Comparison of ENCODE assay signal across 28 cellular contexts in genomic region chr4:187633245-187633644, GRCh38.
"Had no signal": no experiment of that assay in that cellular context is flagged by ENCODE, and none has a peak within 500 bp of the region (broad histone marks: within the 10 kb centered on the region; RNA-seq: fewer than 3 reads in every experiment).

No MANE protein-coding gene starts in this region.

- H2AFZ ChIP-seq: parathyroid adenoma had no signal

- ATAC-seq: psoas muscle; right cardiac atrium; right lobe of liver; stimulated activated effector memory CD8-positive, alpha-beta T cell treated with anti-CD3 and anti-CD28 coated beads, Interleukin-12 subunit alpha, Interleukin-12 subunit beta, amount 100 ng/mL, for 72 hours; stimulated activated naive B cell treated with anti-CD40 and anti-IgM and Interleukin-4, amounts not matched to agents 10 μg/mL and 1 μg/mL and 100 μg/mL, for 72 hours had no signal

- H3K27ac ChIP-seq: neural progenitor cell, ovary, parathyroid adenoma, psoas muscle, right lobe of liver, sigmoid colon, stomach, thoracic aorta, thyroid gland, tibial nerve, upper lobe of left lung, vagina had no signal

- H3K27me3 ChIP-seq: neural progenitor cell, ovary, right lobe of liver, sigmoid colon, stomach, thyroid gland, tibial nerve, upper lobe of left lung, vagina had no signal

- H3K36me3 Mint-ChIP-seq: neural progenitor cell; stimulated activated effector memory CD8-positive, alpha-beta T cell treated with anti-CD3 and anti-CD28 coated beads, Interleukin-12 subunit alpha, Interleukin-12 subunit beta, amount 100 ng/mL, for 72 hours; stimulated activated naive B cell treated with anti-CD40 and anti-IgM and Interleukin-4, amounts not matched to agents 10 μg/mL and 1 μg/mL and 100 μg/mL, for 72 hours had no signal

- H3K79me2 ChIP-seq: parathyroid adenoma had no signal

- H3K36me3 ChIP-seq: ovary, right lobe of liver, sigmoid colon, stomach, thoracic aorta, thyroid gland, tibial nerve, upper lobe of left lung, vagina had no signal

- H3K4me2 ChIP-seq: neural progenitor cell had no signal

- H3K9ac ChIP-seq: neural progenitor cell, parathyroid adenoma had no signal

- H3K4me3 ChIP-seq: neural progenitor cell, ovary, psoas muscle, right lobe of liver, sigmoid colon, stomach, thoracic aorta, thyroid gland, tibial nerve, upper lobe of left lung, vagina had no signal

- H3K9me3 ChIP-seq: ovary, psoas muscle, right lobe of liver, stomach, thoracic aorta, thyroid gland, vagina had no signal

- H3K4me1 ChIP-seq: parathyroid adenoma, psoas muscle, right lobe of liver, sigmoid colon, stomach, thyroid gland, tibial nerve, upper lobe of left lung, vagina had no signal

- H3K27me3 Mint-ChIP-seq: stimulated activated naive B cell treated with anti-CD40 and anti-IgM and Interleukin-4, amounts not matched to agents 10 μg/mL and 1 μg/mL and 100 μg/mL, for 72 hours; stimulated activated naive CD8-positive, alpha-beta T cell treated with anti-CD3 and anti-CD28 coated beads, Interleukin-15, Interleukin-2, amounts not matched to agents 100 ng/mL and 50 ng/mL, for 24 hours had no signal

- FAIRE-seq: small intestine, urothelium cell line had no signal

- H3K27ac Mint-ChIP-seq: nephron; neural progenitor cell; progenitor cell of endocrine pancreas; stimulated activated effector memory CD8-positive, alpha-beta T cell treated with anti-CD3 and anti-CD28 coated beads, Interleukin-12 subunit alpha, Interleukin-12 subunit beta, amount 100 ng/mL, for 72 hours; stimulated activated naive B cell treated with anti-CD40 and anti-IgM and Interleukin-4, amounts not matched to agents 10 μg/mL and 1 μg/mL and 100 μg/mL, for 72 hours; stimulated activated naive CD8-positive, alpha-beta T cell treated with anti-CD3 and anti-CD28 coated beads, Interleukin-15, Interleukin-2, amounts not matched to agents 100 ng/mL and 50 ng/mL, for 24 hours had no signal

- H3K4me1 Mint-ChIP-seq: nephron; neural progenitor cell; stimulated activated effector memory CD8-positive, alpha-beta T cell treated with anti-CD3 and anti-CD28 coated beads, Interleukin-12 subunit alpha, Interleukin-12 subunit beta, amount 100 ng/mL, for 72 hours; stimulated activated naive B cell treated with anti-CD40 and anti-IgM and Interleukin-4, amounts not matched to agents 10 μg/mL and 1 μg/mL and 100 μg/mL, for 72 hours had no signal

- H3K4me3 Mint-ChIP-seq: nephron; neural progenitor cell; stimulated activated effector memory CD8-positive, alpha-beta T cell treated with anti-CD3 and anti-CD28 coated beads, Interleukin-12 subunit alpha, Interleukin-12 subunit beta, amount 100 ng/mL, for 72 hours; stimulated activated naive B cell treated with anti-CD40 and anti-IgM and Interleukin-4, amounts not matched to agents 10 μg/mL and 1 μg/mL and 100 μg/mL, for 72 hours; stimulated activated naive CD8-positive, alpha-beta T cell treated with anti-CD3 and anti-CD28 coated beads, Interleukin-15, Interleukin-2, amounts not matched to agents 100 ng/mL and 50 ng/mL, for 24 hours had no signal

- DNase-seq: occipital lobe; ovary; posterior cingulate gyrus; psoas muscle; right cardiac atrium; right lobe of liver; sigmoid colon; small intestine; stimulated activated CD4-positive, alpha-beta T cell treated with anti-CD3 and anti-CD28 coated beads, Interleukin-15, amount 100 ng/mL, for 24 hours; stimulated activated CD4-positive, alpha-beta T cell treated with anti-CD3 and anti-CD28 coated beads, Interleukin-2, amount 100 ng/mL, for 24 hours; stimulated activated CD4-positive, alpha-beta T cell treated with anti-CD3 and anti-CD28 coated beads, Interleukin-2, amount 100 ng/mL, for 48 hours; stimulated activated CD4-positive, alpha-beta T cell treated with anti-CD3 and anti-CD28 coated beads, Interleukin-4, amount 100 ng/mL, for 24 hours; stimulated activated naive B cell treated with anti-CD40 and anti-IgM and Interleukin-4, amounts not matched to agents 10 μg/mL and 1 μg/mL and 100 μg/mL, for 72 hours; stimulated activated naive CD4-positive, alpha-beta T cell treated with Interleukin-2 at 50 U/mL for 16 hours; stomach; thyroid gland; trophoblast cell; upper lobe of left lung had no signal
